Comparison of ENCODE assay signal across 22 cellular contexts in genomic region chr7:12713625-12714435, GRCh38. TPM values are rescaled to one million over a fixed set of nuclear protein-coding genes. Genes with fewer than 3 reads are reported as not detected.
DNase-seq lines count a peak whose midpoint lies in the region; ATAC-seq and TF ChIP-seq lines count a peak whose summit lies in the region.
"Had no signal": no experiment of that assay in that cellular context is flagged by ENCODE, and none has a peak within 500 bp of the region (broad histone marks: within the 10 kb centered on the region; RNA-seq: fewer than 3 reads in every experiment).

No MANE protein-coding gene starts in this region.

- CTCF ChIA-PET in CD8-positive, alpha-beta memory T cell (lab: Charles Lee): no interaction called here

- H3K9ac ChIP-seq in skeletal muscle satellite cell (ENCODE audit: low read depth, low read length): peak overlapping the region; percentile 4

- peaks cover 4% of the 10 kb centered on the region for H3K4me1 ChIP-seq in CD8-positive, alpha-beta memory T cell (ENCODE audit: insufficient read depth, low read length)
- peaks cover 30% of the 10 kb centered on the region for H3K4me1 ChIP-seq in hepatocyte (ENCODE audit: insufficient read depth)
- peaks cover 70% of the 10 kb centered on the region for H3K4me1 ChIP-seq in skeletal muscle satellite cell (ENCODE audit: control insufficient read depth, insufficient read depth, low read length)

- no peak for DNase-seq in CD8-positive, alpha-beta memory T cell
- peak; percentile 68 for DNase-seq in SW480 (ENCODE audit: low spot score)
- DNase-seq in hepatocyte (ENCODE audit: low spot score): no peak
- DNase-seq in NCI-H187 (lab: John Stamatoyannopoulos, UW): no peak
- no peak for DNase-seq in stimulated activated CD4-positive, alpha-beta T cell treated with anti-CD3 and anti-CD28 coated beads, Interleukin-4, amount 100 ng/mL, for 24 hours
- DNase-seq: activated CD4-positive, alpha-beta T cell treated with anti-CD3 and anti-CD28 coated beads for 4 hours; activated CD8-positive, alpha-beta memory T cell treated with anti-CD3 and anti-CD28 coated beads for 24 hours; activated T-cell treated with anti-CD3 and anti-CD28 coated beads, Interleukin-2, amount 50 U/mL, for 24 hours; effector memory CD8-positive, alpha-beta T cell; hippocampal formation; KG1; NCI-H146; NCI-H524; stimulated activated naive CD8-positive, alpha-beta T cell treated with anti-CD3 and anti-CD28 coated beads, Interleukin-15, Interleukin-2, amounts not matched to agents 100 U/mL and 50 U/mL, for 24 hours; tibial artery had no signal

- no peaks in the 10 kb centered on the region for H3K9me2 ChIP-seq in hepatocyte (replicated peaks; ENCODE audit: insufficient read depth)

- H3K27ac Mint-ChIP-seq in CD8-positive, alpha-beta memory T cell: peak overlapping the region in 1 of 8 donors; percentile 16
- H3K27ac Mint-ChIP-seq: activated T-cell treated with anti-CD3 and anti-CD28 coated beads, Interleukin-2, amount 50 U/mL, for 24 hours; CD14-positive monocyte had no signal

- peak overlapping the region; percentile 0 for H3K4me2 ChIP-seq in hepatocyte
- H3K4me2 ChIP-seq in skeletal muscle satellite cell (ENCODE audit: low read length): no peak overlapping the region

- no peak overlapping the region for H3K4me3 Mint-ChIP-seq in CD8-positive, alpha-beta memory T cell
- H3K4me3 Mint-ChIP-seq: activated T-cell treated with anti-CD3 and anti-CD28 coated beads, Interleukin-2, amount 50 U/mL, for 24 hours; CD14-positive monocyte; effector memory CD8-positive, alpha-beta T cell had no signal

- H4K20me1 ChIP-seq in hepatocyte (ENCODE audit: insufficient read depth, poor library complexity, severe bottlenecking): no peaks in the 10 kb centered on the region

- no peak overlapping the region for H3K4me3 ChIP-seq in CD8-positive, alpha-beta memory T cell (ENCODE audit: low read length)
- H3K4me3 ChIP-seq in hepatocyte: no peak overlapping the region
- no peak overlapping the region for H3K4me3 ChIP-seq in skeletal muscle satellite cell (ENCODE audit: low read length)
- H3K4me3 ChIP-seq: coronary artery, esophagus muscularis mucosa, tibial artery had no signal

- peak overlapping the region; percentile 64 for H3K27ac ChIP-seq in CD8-positive, alpha-beta memory T cell (ENCODE audit: low read depth, low read length)
- peak overlapping the region; percentile 72 for H3K27ac ChIP-seq in hepatocyte
- H3K27ac ChIP-seq: coronary artery, esophagus muscularis mucosa, neutrophil, tibial artery had no signal

- no peaks in the 10 kb centered on the region for H3K9me3 ChIP-seq in CD8-positive, alpha-beta memory T cell (ENCODE audit: low read length)
- H3K9me3 ChIP-seq in hepatocyte (ENCODE audit: low read depth) (no peaks in the 10 kb centered on the region), skeletal muscle satellite cell (replicated peaks; ENCODE audit: low read length) (no peaks in the 10 kb centered on the region)
- H3K9me3 ChIP-seq: esophagus muscularis mucosa, neutrophil, tibial artery had no signal

- H3K36me3 Mint-ChIP-seq in CD8-positive, alpha-beta memory T cell: peaks cover 0 to 2% (median 0%) of the 10 kb centered on the region in 3 donors
- H3K36me3 Mint-ChIP-seq: CD14-positive monocyte had no signal

- POLR2A ChIA-PET in CD8-positive, alpha-beta memory T cell (lab: Charles Lee): no interaction called here

- TF ChIP-seq POLR2A in GM18505 (IDR thresholded peaks at IDR 0.05; ENCODE audit: borderline replicate concordance, extremely low read depth, insufficient read depth, insufficient read length): no peak

- no peaks in the 10 kb centered on the region for H3K79me2 ChIP-seq in hepatocyte

- TF ChIP-seq CTCF in hepatocyte (IDR thresholded peaks at IDR 0.05; ENCODE audit: poor library complexity): no peak

- no peaks in the 10 kb centered on the region for H3K27me3 ChIP-seq in CD8-positive, alpha-beta memory T cell (ENCODE audit: insufficient read depth, low read length, poor library complexity, severe bottlenecking)
- no peaks in the 10 kb centered on the region for H3K27me3 ChIP-seq in hepatocyte
- no peaks in the 10 kb centered on the region for H3K27me3 ChIP-seq in skeletal muscle satellite cell (ENCODE audit: control insufficient read depth, insufficient read depth, low read length)
- H3K27me3 ChIP-seq: esophagus muscularis mucosa, neutrophil, tibial artery had no signal

- H3K9me3 Mint-ChIP-seq in CD8-positive, alpha-beta memory T cell: no peaks in the 10 kb centered on the region
- H3K9me3 Mint-ChIP-seq: activated T-cell treated with anti-CD3 and anti-CD28 coated beads, Interleukin-2, amount 50 U/mL, for 24 hours; effector memory CD8-positive, alpha-beta T cell had no signal

- no peak overlapping the region for H2AFZ ChIP-seq in hepatocyte

- ATAC-seq in GM18505 (IDR thresholded peaks at IDR 0.05; ENCODE audit: unreplicated experiment): no peak
- ATAC-seq in HG03565 (IDR thresholded peaks at IDR 0.05; ENCODE audit: unreplicated experiment): no peak
- ATAC-seq: effector memory CD8-positive, alpha-beta T cell; stimulated activated naive CD8-positive, alpha-beta T cell treated with anti-CD3 and anti-CD28 coated beads, Interleukin-15, Interleukin-2, amounts not matched to agents 100 U/mL and 50 U/mL, for 24 hours had no signal

- H3K36me3 ChIP-seq in CD8-positive, alpha-beta memory T cell (ENCODE audit: insufficient read depth, low read length): no peaks in the 10 kb centered on the region
- no peaks in the 10 kb centered on the region for H3K36me3 ChIP-seq in hepatocyte (replicated peaks; ENCODE audit: insufficient read depth, low read depth)
- no peaks in the 10 kb centered on the region for H3K36me3 ChIP-seq in skeletal muscle satellite cell (ENCODE audit: insufficient read depth, low read length)
- H3K36me3 ChIP-seq: esophagus muscularis mucosa, neutrophil, tibial artery had no signal

- WGBS in hepatocyte (ENCODE audit: low lambda C conversion rate, missing lambda C conversion rate): 60% methylated on average over 1 of the region's 1 CpG

- peaks cover 13 to 20% (median 16%) of the 10 kb centered on the region in 3 donors for H3K4me1 Mint-ChIP-seq in CD8-positive, alpha-beta memory T cell

- H3K27me3 Mint-ChIP-seq in CD8-positive, alpha-beta memory T cell: no peaks in the 10 kb centered on the region
- H3K27me3 Mint-ChIP-seq: activated T-cell treated with anti-CD3 and anti-CD28 coated beads, Interleukin-2, amount 50 U/mL, for 24 hours had no signal

RNA-seq across cellular contexts. Expression of gene ARL4A, which starts 26.4 kb away (rescaled TPM):
- 10 to 100 TPM; 10.6 to 11.6 TPM for total RNA-seq in CD8-positive, alpha-beta memory T cell
- polyA plus RNA-seq in CD8-positive, alpha-beta memory T cell: 50.3 TPM
- 64.0 and 66.7 TPM in 2 replicates for total RNA-seq in hepatocyte
- 59.3 and 60.3 TPM in 2 replicates for polyA plus RNA-seq in hepatocyte
- total RNA-seq in skeletal muscle satellite cell (2012; rRNA removed): 22.9 and 31.4 TPM in 2 replicates
